Comparison of ENCODE assay signal across 8 cellular contexts in the genomic region with DNA sequence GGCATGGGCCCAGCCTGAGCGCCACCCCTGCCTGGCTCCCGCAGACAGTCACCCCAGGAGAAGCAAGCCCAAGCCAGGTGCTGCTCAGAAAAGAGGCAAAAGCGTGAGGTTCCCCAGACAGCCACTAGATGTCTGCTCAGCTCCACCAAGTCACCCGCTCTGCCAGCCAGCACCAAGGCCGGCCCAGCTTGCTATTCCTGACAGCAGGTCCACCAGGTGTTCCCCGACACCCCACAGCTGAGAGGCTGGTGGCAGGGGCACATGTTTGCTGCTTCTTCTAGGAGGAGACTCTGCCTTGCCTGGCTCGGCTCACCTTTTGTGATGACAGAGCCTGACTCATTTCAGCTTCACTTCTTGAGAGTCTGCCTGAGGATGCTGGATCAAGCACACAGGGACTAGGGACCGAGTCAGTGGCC.
DNase-seq lines count a peak whose midpoint lies in the region; ATAC-seq and TF ChIP-seq lines count a peak whose summit lies in the region.

No MANE protein-coding gene starts in this region.

- ATAC-seq in HG03354 (IDR thresholded peaks at IDR 0.05; ENCODE audit: poor library complexity, severe bottlenecking, unreplicated experiment), result peak; percentile 88
- ATAC-seq in Right ventricle myocardium inferior, result peak; percentile 67

- H3K27me3 ChIP-seq in Caco-2 (replicated peaks; ENCODE audit: control insufficient read depth, insufficient read depth, low read length), result no peaks in the 10 kb centered on the region
- H3K27me3 ChIP-seq in vagina, result no peaks in the 10 kb centered on the region

- H3K36me3 Mint-ChIP-seq in Caco-2 (ENCODE audit: insufficient read depth, unreplicated experiment), result peaks cover 4% of the 10 kb centered on the region

- no peaks in the 10 kb centered on the region for H3K9me3 ChIP-seq in Caco-2
- no peaks in the 10 kb centered on the region for H3K9me3 ChIP-seq in vagina

- H3K4me1 Mint-ChIP-seq in Caco-2 (ENCODE audit: low read depth, unreplicated experiment), result no peaks in the 10 kb centered on the region

- TF ChIP-seq CTCF in Caco-2 (IDR thresholded peaks at IDR 0.05; ENCODE audit: insufficient read depth in 1 of 2, low read depth in 1 of 2, low read length in 1 of 2, severe bottlenecking in 1 of 2, unreplicated experiment in 1 of 2) (peak; percentile 78 to 88), vagina (IDR thresholded peaks at IDR 0.05) (peak in 1 of 3 experiments; percentile 17)

- H3K27ac ChIP-seq in vagina, result no peak overlapping the region

- TF ChIP-seq POLR2A in vagina (IDR thresholded peaks at IDR 0.05), result no peak

- H3K27ac Mint-ChIP-seq in Caco-2 (ENCODE audit: unreplicated experiment), result no peak overlapping the region

- H3K27me3 Mint-ChIP-seq in Caco-2 (ENCODE audit: insufficient read depth, unreplicated experiment), result no peaks in the 10 kb centered on the region

- no peaks in the 10 kb centered on the region for H3K36me3 ChIP-seq in Caco-2 (ENCODE audit: control insufficient read depth, insufficient read depth, low read length)
- no peaks in the 10 kb centered on the region for H3K36me3 ChIP-seq in vagina

- H3K4me3 ChIP-seq in Caco-2 (ENCODE audit: low read depth, low read length) (no peak overlapping the region), vagina (no peak overlapping the region)

- no peak overlapping the region for H3K4me3 Mint-ChIP-seq in Caco-2 (ENCODE audit: unreplicated experiment)

- H3K4me1 ChIP-seq in Caco-2 (no peaks in the 10 kb centered on the region), vagina (no peaks in the 10 kb centered on the region)

- POLR2A ChIA-PET in Caco-2 (lab: Charles Lee), result no interaction called here

- DNase-seq in Caco-2 (peak; percentile 76), GM19238 (ENCODE audit: insufficient read length, low spot score) (peak; percentile 54), NCI-H510A (lab: John Stamatoyannopoulos, UW) (peak; percentile 59), Right ventricle myocardium inferior (ENCODE audit: missing footprints) (peak; percentile 75), pons (ENCODE audit: low spot score) (peak; percentile 65), vagina (ENCODE audit: extremely low spot score in 2 of 2) (no peak)
- DNase-seq in activated T-cell treated with anti-CD3 and anti-CD28 coated beads, Interleukin-2, amount 50 U/mL, for 48 hours, result peak; percentile 36 to 53

- CTCF ChIA-PET in Caco-2 (lab: Charles Lee), result interaction anchor here (1.0 to 1.8 kb wide), 2 partner anchors 10 to 84 kb away, joined by 3 to 11 read pairs; no protein-coding TSS in a partner anchor

- H3K9me3 Mint-ChIP-seq in Caco-2 (ENCODE audit: unreplicated experiment), result no peaks in the 10 kb centered on the region

- intact Hi-C loops in Caco-2 (cut with micrococcal nuclease; ENCODE audit: unreplicated experiment) (loop anchor here (1.0 kb wide), 1 partner anchor 438 kb away; no protein-coding TSS in a partner anchor), Right ventricle myocardium inferior (cut with DNase I) (loop anchor here (5.0 kb wide), 3 partner anchors 207 to 437 kb away; no protein-coding TSS in a partner anchor), vagina (cut with DNase I) (no loop called here)

- BruUV-seq in Caco-2 (replicated peaks; lab: Mats Ljungman, UMichigan), result no TSS peak

Comparison
In these comparisons a context has a peak if more than half of its experiments do, and no peak if none do; other contexts are left out.
1. DNase-seq: peak in Caco-2 (2 of 2), GM19238 (single experiment), NCI-H510A (single experiment), activated T-cell treated with anti-CD3 and anti-CD28 coated beads, Interleukin-2, amount 50 U/mL, for 48 hours (2 of 2), Right ventricle myocardium inferior (single experiment) and pons (single experiment); none in vagina (0 of 2).